9 cellular contexts compared by ENCODE assay signal in genomic region chr17:50916708-50917417, GRCh38. TPM values are rescaled to one million over a fixed set of nuclear protein-coding genes. Genes with fewer than 3 reads are reported as not detected.
DNase-seq lines count a peak whose midpoint lies in the region; ATAC-seq and TF ChIP-seq lines count a peak whose summit lies in the region.
"Had no signal": no experiment of that assay in that cellular context is flagged by ENCODE, and none has a peak within 500 bp of the region (broad histone marks: within the 10 kb centered on the region; RNA-seq: fewer than 3 reads in every experiment).

No MANE protein-coding gene starts in this region.

- WGBS in body of pancreas, 2 donors, result 66 to 70% methylated on average over 9 to 18 of the region's 18 CpGs

- H3K4me1 Mint-ChIP-seq in natural killer cell treated with Interleukin-12 subunit alpha and Interleukin-12 subunit beta and Interleukin-15 and Interleukin-18, amount 100 ng/mL, for 72 hours (ENCODE audit: low read depth in 2 of 2), result peaks cover 18 to 21% of the 10 kb centered on the region in 2 donors
- peaks cover 8 to 15% of the 10 kb centered on the region in 2 donors for H3K4me1 Mint-ChIP-seq in natural killer cell
- H3K4me1 Mint-ChIP-seq in naive thymus-derived CD4-positive, alpha-beta T cell, result peaks cover 28 to 72% (median 61%) of the 10 kb centered on the region in 7 donors

- no peaks in the 10 kb centered on the region for H3K36me3 ChIP-seq in body of pancreas (replicated peaks in 1 of 2; ENCODE audit: insufficient read depth in 1 of 2, low read depth in 2 of 2)
- H3K36me3 ChIP-seq in naive thymus-derived CD4-positive, alpha-beta T cell (ENCODE audit: control insufficient read depth in 2 of 3, insufficient read depth in 3 of 3, low read length in 3 of 3), result no peaks in the 10 kb centered on the region

- no peaks in the 10 kb centered on the region for H3K9me3 Mint-ChIP-seq in natural killer cell treated with Interleukin-12 subunit alpha and Interleukin-12 subunit beta and Interleukin-15 and Interleukin-18, amount 100 ng/mL, for 72 hours
- no peaks in the 10 kb centered on the region for H3K9me3 Mint-ChIP-seq in natural killer cell
- peaks cover 0 to 2% (median 0%) of the 10 kb centered on the region in 11 donors for H3K9me3 Mint-ChIP-seq in naive thymus-derived CD4-positive, alpha-beta T cell

- no peak for DNase-seq in natural killer cell treated with Interleukin-12 subunit alpha and Interleukin-12 subunit beta and Interleukin-15 and Interleukin-18, amount 100 ng/mL, for 72 hours (ENCODE audit: low spot score)
- DNase-seq in natural killer cell, result no peak
- no peak for DNase-seq in body of pancreas
- DNase-seq in naive thymus-derived CD4-positive, alpha-beta T cell, result no peak
- DNase-seq in NCI-H1417 treated with DMSO at 0.1 percent for 48 hours (lab: John Stamatoyannopoulos, UW), result no peak
- DNase-seq in SHP77 (lab: John Stamatoyannopoulos, UW), result no peak
- no peak for DNase-seq in occipital lobe (lab: John Stamatoyannopoulos, UW)
- DNase-seq: NCI-H446 treated with DMSO at 0.1 percent for 48 hours had no signal

- H3K27ac Mint-ChIP-seq in natural killer cell treated with Interleukin-12 subunit alpha and Interleukin-12 subunit beta and Interleukin-15 and Interleukin-18, amount 100 ng/mL, for 72 hours, result peak overlapping the region; percentile 79 to 81
- peak overlapping the region in 1 of 2 donors; percentile 46 for H3K27ac Mint-ChIP-seq in natural killer cell
- H3K27ac Mint-ChIP-seq in naive thymus-derived CD4-positive, alpha-beta T cell, result peak overlapping the region in 8 of 9 donors; percentile 41 to 91 (median 72)

- no peak for TF ChIP-seq CTCF in natural killer cell (IDR thresholded peaks at IDR 0.05)
- TF ChIP-seq CTCF in body of pancreas (IDR thresholded peaks at IDR 0.05), result no peak

- CTCF ChIA-PET in naive thymus-derived CD4-positive, alpha-beta T cell (lab: Charles Lee), result no interaction called here

- no peaks in the 10 kb centered on the region for H3K36me3 Mint-ChIP-seq in natural killer cell treated with Interleukin-12 subunit alpha and Interleukin-12 subunit beta and Interleukin-15 and Interleukin-18, amount 100 ng/mL, for 72 hours
- H3K36me3 Mint-ChIP-seq in natural killer cell, result no peaks in the 10 kb centered on the region
- H3K36me3 Mint-ChIP-seq in naive thymus-derived CD4-positive, alpha-beta T cell, result no peaks in the 10 kb centered on the region

- peak overlapping the region; percentile 74 to 97 (median 94) for H3K27ac ChIP-seq in body of pancreas
- H3K27ac ChIP-seq in naive thymus-derived CD4-positive, alpha-beta T cell (ENCODE audit: low read depth, low read length), result no peak overlapping the region

- peaks cover 0 to 9% of the 10 kb centered on the region in 2 donors for H3K27me3 Mint-ChIP-seq in natural killer cell treated with Interleukin-12 subunit alpha and Interleukin-12 subunit beta and Interleukin-15 and Interleukin-18, amount 100 ng/mL, for 72 hours
- peaks cover 0 to 4% of the 10 kb centered on the region in 2 donors for H3K27me3 Mint-ChIP-seq in natural killer cell (ENCODE audit: low read depth in 2 of 2)
- H3K27me3 Mint-ChIP-seq in naive thymus-derived CD4-positive, alpha-beta T cell, result peaks cover 0 to 2% (median 0%) of the 10 kb centered on the region in 5 donors

- TF ChIP-seq POLR2A in body of pancreas (IDR thresholded peaks at IDR 0.05), result no peak

- H3K4me1 ChIP-seq in body of pancreas, result peaks cover 82% of the 10 kb centered on the region
- H3K4me1 ChIP-seq in naive thymus-derived CD4-positive, alpha-beta T cell (ENCODE audit: control insufficient read depth in 2 of 2, insufficient read depth in 2 of 2, low read length in 2 of 2), result peaks cover 26 to 59% of the 10 kb centered on the region in 2 donors

- intact Hi-C loops in natural killer cell (cut with micrococcal nuclease) (no loop called here), body of pancreas (cut with DNase I) (no loop called here)
- intact Hi-C loops in naive thymus-derived CD4-positive, alpha-beta T cell (cut with micrococcal nuclease), result loop anchor here in 1 of 2 donors (5.0 kb wide), 1 partner anchor 510 kb away; no protein-coding TSS in a partner anchor

- no peaks in the 10 kb centered on the region for H3K9me3 ChIP-seq in body of pancreas
- no peaks in the 10 kb centered on the region for H3K9me3 ChIP-seq in naive thymus-derived CD4-positive, alpha-beta T cell (ENCODE audit: control insufficient read depth in 2 of 3, low read length in 3 of 3)

- H3K4me3 ChIP-seq in body of pancreas, result no peak overlapping the region
- no peak overlapping the region for H3K4me3 ChIP-seq in naive thymus-derived CD4-positive, alpha-beta T cell (ENCODE audit: low read length)

- H3K27me3 ChIP-seq in body of pancreas, result no peaks in the 10 kb centered on the region
- no peaks in the 10 kb centered on the region for H3K27me3 ChIP-seq in naive thymus-derived CD4-positive, alpha-beta T cell (ENCODE audit: control insufficient read depth in 2 of 2, insufficient read depth in 2 of 2, low read length in 2 of 2)

- POLR2A ChIA-PET in naive thymus-derived CD4-positive, alpha-beta T cell (lab: Charles Lee), result interaction anchor here (0.8 to 34.4 kb wide), 10 partner anchors 8 to 58 kb away, joined by 3 to 828 read pairs (median 24); partner anchors contain the start of gene TOB1

- H3K4me3 Mint-ChIP-seq in natural killer cell treated with Interleukin-12 subunit alpha and Interleukin-12 subunit beta and Interleukin-15 and Interleukin-18, amount 100 ng/mL, for 72 hours, result no peak overlapping the region
- H3K4me3 Mint-ChIP-seq in natural killer cell, result no peak overlapping the region
- peak overlapping the region in 2 of 10 donors; percentile 18 to 34 for H3K4me3 Mint-ChIP-seq in naive thymus-derived CD4-positive, alpha-beta T cell

- ATAC-seq in natural killer cell treated with Interleukin-12 subunit alpha and Interleukin-12 subunit beta and Interleukin-15 and Interleukin-18, amount 100 ng/mL, for 72 hours, result no peak
- ATAC-seq in natural killer cell (no peak), body of pancreas (no peak), HG03159 (IDR thresholded peaks at IDR 0.05; ENCODE audit: unreplicated experiment) (no peak)
- no peak for ATAC-seq in naive thymus-derived CD4-positive, alpha-beta T cell

RNA-seq across cellular contexts. Expression of gene TOB1, which starts 50.7 kb away (rescaled TPM):
- total RNA-seq in natural killer cell treated with Interleukin-12 subunit alpha and Interleukin-12 subunit beta and Interleukin-15 and Interleukin-18, amount 100 ng/mL, for 72 hours, result 10 to 100 TPM; 12.1 to 30.7 TPM
- 100 to 1,000 TPM in 2 of 3 donors, 10 to 100 TPM in 1; 51.1 to 123 (median 110) TPM for total RNA-seq in natural killer cell
- total RNA-seq in body of pancreas, result 10 to 100 TPM; 36.8 to 46.1 TPM
- 100 to 1,000 TPM in 4 of 5 experiments, 10 to 100 TPM in 1; 51.5 to 261 (median 131) TPM for total RNA-seq in naive thymus-derived CD4-positive, alpha-beta T cell
- 10 to 100 TPM; 27.9 to 33.7 TPM for polyA plus RNA-seq in naive thymus-derived CD4-positive, alpha-beta T cell
- total RNA-seq in occipital lobe, result 15.0 TPM
